In the genomic region with DNA sequence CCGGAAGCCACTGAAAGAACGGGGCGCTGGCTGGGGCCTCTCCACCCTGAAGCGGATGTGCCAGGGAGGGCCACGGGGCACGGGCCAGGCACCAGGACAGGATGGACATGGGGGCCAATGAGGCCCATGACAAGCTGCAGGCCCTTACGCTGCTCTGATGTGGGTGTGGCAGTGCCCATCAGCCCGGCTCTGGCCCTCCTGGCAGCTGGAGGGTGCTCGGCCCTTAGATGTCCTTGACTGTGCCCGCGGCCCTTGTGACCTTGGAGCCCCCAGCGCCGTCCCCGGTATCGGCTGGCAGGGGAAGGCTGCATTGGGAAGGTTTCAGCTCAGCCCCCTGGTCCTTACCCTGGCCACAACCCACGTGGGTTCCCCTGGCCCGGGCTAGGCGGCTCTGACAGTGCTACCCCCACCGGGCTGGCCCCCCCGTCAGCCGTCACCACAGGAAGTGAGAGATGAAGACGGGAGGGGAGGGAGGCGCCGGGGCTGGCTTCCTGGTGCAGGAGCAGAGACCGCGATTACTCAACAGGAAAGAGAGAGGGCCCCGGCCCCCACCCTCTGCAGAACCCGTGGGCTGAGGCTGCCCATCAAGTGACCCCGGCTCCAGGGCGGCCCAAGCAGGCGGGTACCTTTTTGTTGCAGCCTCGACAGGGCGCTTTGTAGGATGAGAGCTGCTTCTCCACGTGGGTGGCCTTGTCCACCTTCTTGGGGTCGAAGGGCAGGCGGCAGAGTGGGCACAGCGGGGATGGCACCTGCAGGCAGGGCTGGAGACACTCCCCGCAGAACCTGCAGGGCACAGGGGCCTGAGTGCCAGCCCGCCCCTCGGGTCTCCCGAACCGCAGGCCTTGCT, we compare ENCODE assay signal across 1 cellular context.
TF ChIP-seq lines count a peak whose summit lies in the region.

No MANE protein-coding gene starts in this region.

TF ChIP-seq in HepG2, 621 proteins besides CTCF, POLR2A, EP300 and RAD21 (continued from another document and continues in another):
- TF ChIP-seq MAFG (CRISPR knock-in tag; IDR thresholded peaks at IDR 0.05), result no peak
- 0 out of 2 replicates have a peak, but pooled peaks have one; percentile 30 for TF ChIP-seq ARNT2 (CRISPR knock-in tag; IDR thresholded peaks at IDR 0.05; ENCODE audit: low read depth)
- peak; percentile 81; the same call in 1 of the 2 replicates for TF ChIP-seq SNAPC2 (CRISPR knock-in tag; IDR thresholded peaks at IDR 0.05)
- no peak for TF ChIP-seq ZBTB14 (CRISPR knock-in tag; IDR thresholded peaks at IDR 0.05)
- TF ChIP-seq NR0B2 (CRISPR knock-in tag; IDR thresholded peaks at IDR 0.05), result peak; percentile 74; the same call in 1 of the 2 replicates
- TF ChIP-seq SP2 (CRISPR knock-in tag; IDR thresholded peaks at IDR 0.05), result no peak
- TF ChIP-seq ZC3H4 (CRISPR knock-in tag; IDR thresholded peaks at IDR 0.05; ENCODE audit: borderline replicate concordance), result no peak
- no peak for TF ChIP-seq NBN (conservative IDR thresholded peaks at IDR 0.05)
- TF ChIP-seq TAF1 (CRISPR knock-in tag; IDR thresholded peaks at IDR 0.05), result no peak
- no peak for TF ChIP-seq ZNF513 (CRISPR knock-in tag; conservative IDR thresholded peaks at IDR 0.05)
- TF ChIP-seq, protein P1, sequence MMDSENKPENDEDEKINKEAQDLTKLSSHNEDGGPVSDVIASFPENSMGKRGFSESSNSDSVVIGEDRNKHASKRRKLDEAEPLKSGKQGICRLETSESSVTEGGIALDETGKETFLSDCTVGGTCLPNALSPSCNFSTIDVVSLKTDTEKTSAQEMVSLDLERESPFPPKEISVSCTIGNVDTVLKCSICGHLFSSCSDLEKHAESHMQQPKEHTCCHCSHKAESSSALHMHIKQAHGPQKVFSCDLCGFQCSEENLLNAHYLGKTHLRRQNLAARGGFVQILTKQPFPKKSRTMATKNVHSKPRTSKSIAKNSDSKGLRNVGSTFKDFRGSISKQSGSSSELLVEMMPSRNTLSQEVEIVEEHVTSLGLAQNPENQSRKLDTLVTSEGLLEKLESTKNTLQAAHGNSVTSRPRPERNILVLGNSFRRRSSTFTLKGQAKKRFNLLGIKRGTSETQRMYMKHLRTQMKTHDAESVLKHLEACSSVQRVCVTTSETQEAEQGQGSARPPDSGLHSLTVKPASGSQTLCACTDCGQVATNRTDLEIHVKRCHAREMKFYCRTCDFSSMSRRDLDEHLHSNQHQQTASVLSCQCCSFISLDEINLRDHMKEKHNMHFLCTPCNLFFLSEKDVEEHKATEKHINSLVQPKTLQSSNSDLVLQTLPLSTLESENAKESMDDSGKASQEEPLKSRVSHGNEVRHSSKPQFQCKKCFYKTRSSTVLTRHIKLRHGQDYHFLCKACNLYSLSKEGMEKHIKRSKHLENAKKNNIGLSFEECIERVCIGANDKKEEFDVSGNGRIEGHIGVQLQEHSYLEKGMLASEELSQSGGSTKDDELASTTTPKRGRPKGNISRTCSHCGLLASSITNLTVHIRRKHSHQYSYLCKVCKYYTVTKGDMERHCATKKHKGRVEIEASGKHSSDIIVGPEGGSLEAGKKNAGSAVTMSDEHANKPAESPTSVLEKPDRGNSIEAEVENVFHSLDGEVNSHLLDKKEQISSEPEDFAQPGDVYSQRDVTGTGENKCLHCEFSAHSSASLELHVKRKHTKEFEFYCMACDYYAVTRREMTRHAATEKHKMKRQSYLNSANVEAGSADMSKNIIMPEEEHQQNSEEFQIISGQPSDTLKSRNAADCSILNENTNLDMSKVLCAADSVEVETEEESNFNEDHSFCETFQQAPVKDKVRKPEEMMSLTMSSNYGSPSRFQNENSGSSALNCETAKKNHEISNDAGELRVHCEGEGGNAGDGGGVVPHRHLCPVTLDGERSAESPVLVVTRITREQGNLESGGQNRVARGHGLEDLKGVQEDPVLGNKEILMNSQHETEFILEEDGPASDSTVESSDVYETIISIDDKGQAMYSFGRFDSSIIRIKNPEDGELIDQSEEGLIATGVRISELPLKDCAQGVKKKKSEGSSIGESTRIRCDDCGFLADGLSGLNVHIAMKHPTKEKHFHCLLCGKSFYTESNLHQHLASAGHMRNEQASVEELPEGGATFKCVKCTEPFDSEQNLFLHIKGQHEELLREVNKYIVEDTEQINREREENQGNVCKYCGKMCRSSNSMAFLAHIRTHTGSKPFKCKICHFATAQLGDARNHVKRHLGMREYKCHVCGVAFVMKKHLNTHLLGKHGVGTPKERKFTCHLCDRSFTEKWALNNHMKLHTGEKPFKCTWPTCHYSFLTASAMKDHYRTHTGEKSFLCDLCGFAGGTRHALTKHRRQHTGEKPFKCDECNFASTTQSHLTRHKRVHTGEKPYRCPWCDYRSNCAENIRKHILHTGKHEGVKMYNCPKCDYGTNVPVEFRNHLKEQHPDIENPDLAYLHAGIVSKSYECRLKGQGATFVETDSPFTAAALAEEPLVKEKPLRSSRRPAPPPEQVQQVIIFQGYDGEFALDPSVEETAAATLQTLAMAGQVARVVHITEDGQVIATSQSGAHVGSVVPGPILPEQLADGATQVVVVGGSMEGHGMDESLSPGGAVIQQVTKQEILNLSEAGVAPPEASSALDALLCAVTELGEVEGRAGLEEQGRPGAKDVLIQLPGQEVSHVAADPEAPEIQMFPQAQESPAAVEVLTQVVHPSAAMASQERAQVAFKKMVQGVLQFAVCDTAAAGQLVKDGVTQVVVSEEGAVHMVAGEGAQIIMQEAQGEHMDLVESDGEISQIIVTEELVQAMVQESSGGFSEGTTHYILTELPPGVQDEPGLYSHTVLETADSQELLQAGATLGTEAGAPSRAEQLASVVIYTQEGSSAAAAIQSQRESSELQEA (CRISPR knock-in tag; IDR thresholded peaks at IDR 0.05; ENCODE audit: not compliant biosample characterization), result peak; percentile 87
- no peak for TF ChIP-seq FOSL1 (CRISPR knock-in tag; IDR thresholded peaks at IDR 0.05; ENCODE audit: borderline replicate concordance)
- peak; percentile 79 for TF ChIP-seq RBFOX2 (IDR thresholded peaks at IDR 0.05; ENCODE audit: low read depth, low read length)
- 0 out of 2 replicates have a peak, but pooled peaks have one; percentile 25 for TF ChIP-seq RBAK (CRISPR knock-in tag; IDR thresholded peaks at IDR 0.05)
- TF ChIP-seq SKI (IDR thresholded peaks at IDR 0.05; ENCODE audit: partially characterized antibody), result peak; percentile 67
- no peak for TF ChIP-seq ZNF674 (CRISPR knock-in tag; IDR thresholded peaks at IDR 0.05; ENCODE audit: low read depth)
- no peak for TF ChIP-seq ZBTB7A (CRISPR knock-in tag; IDR thresholded peaks at IDR 0.05)
- TF ChIP-seq SNAI1 (CRISPR knock-in tag; IDR thresholded peaks at IDR 0.05; ENCODE audit: borderline replicate concordance), result no peak
- no peak for TF ChIP-seq KDM5A (IDR thresholded peaks at IDR 0.05; ENCODE audit: borderline replicate concordance, low read length)
- TF ChIP-seq NAIF1 (CRISPR knock-in tag; IDR thresholded peaks at IDR 0.05; ENCODE audit: borderline replicate concordance), result no peak
- 0 out of 2 replicates have a peak, but pooled peaks have one; percentile 51 for TF ChIP-seq ZNF292 (CRISPR knock-in tag; IDR thresholded peaks at IDR 0.05; ENCODE audit: borderline replicate concordance, low read depth)
- no peak for TF ChIP-seq ZBTB3 (CRISPR knock-in tag; IDR thresholded peaks at IDR 0.05; ENCODE audit: borderline replicate concordance, low read depth)
- no peak for TF ChIP-seq TCF7 (IDR thresholded peaks at IDR 0.05; ENCODE audit: low read depth)
- no peak for TF ChIP-seq PBX3 (CRISPR knock-in tag; IDR thresholded peaks at IDR 0.05; ENCODE audit: borderline replicate concordance)
- no peak for TF ChIP-seq RFXAP (CRISPR knock-in tag; IDR thresholded peaks at IDR 0.05; ENCODE audit: borderline replicate concordance)
- no peak for TF ChIP-seq GTF2F1 (IDR thresholded peaks at IDR 0.05; ENCODE audit: low read length)
- no peak; the same call in 1 of the 2 replicates for TF ChIP-seq CBX5 (CRISPR knock-in tag; IDR thresholded peaks at IDR 0.05; ENCODE audit: borderline replicate concordance)
- no peak for TF ChIP-seq SIN3B (IDR thresholded peaks at IDR 0.05; ENCODE audit: low read length)
- TF ChIP-seq KDM3A (CRISPR knock-in tag; IDR thresholded peaks at IDR 0.05; ENCODE audit: low read depth), result peak; percentile 87; the same call in 1 of the 2 replicates
- TF ChIP-seq, protein P2, sequence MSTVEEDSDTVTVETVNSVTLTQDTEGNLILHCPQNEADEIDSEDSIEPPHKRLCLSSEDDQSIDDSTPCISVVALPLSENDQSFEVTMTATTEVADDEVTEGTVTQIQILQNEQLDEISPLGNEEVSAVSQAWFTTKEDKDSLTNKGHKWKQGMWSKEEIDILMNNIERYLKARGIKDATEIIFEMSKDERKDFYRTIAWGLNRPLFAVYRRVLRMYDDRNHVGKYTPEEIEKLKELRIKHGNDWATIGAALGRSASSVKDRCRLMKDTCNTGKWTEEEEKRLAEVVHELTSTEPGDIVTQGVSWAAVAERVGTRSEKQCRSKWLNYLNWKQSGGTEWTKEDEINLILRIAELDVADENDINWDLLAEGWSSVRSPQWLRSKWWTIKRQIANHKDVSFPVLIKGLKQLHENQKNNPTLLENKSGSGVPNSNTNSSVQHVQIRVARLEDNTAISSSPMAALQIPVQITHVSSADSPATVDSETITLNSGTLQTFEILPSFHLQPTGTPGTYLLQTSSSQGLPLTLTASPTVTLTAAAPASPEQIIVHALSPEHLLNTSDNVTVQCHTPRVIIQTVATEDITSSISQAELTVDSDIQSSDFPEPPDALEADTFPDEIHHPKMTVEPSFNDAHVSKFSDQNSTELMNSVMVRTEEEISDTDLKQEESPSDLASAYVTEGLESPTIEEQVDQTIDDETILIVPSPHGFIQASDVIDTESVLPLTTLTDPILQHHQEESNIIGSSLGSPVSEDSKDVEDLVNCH (CRISPR knock-in tag; IDR thresholded peaks at IDR 0.05), result no peak
- TF ChIP-seq FIP1L1 (IDR thresholded peaks at IDR 0.05; ENCODE audit: borderline replicate concordance, insufficient read depth, low read depth, low read length), result no peak
- TF ChIP-seq, protein P3, sequence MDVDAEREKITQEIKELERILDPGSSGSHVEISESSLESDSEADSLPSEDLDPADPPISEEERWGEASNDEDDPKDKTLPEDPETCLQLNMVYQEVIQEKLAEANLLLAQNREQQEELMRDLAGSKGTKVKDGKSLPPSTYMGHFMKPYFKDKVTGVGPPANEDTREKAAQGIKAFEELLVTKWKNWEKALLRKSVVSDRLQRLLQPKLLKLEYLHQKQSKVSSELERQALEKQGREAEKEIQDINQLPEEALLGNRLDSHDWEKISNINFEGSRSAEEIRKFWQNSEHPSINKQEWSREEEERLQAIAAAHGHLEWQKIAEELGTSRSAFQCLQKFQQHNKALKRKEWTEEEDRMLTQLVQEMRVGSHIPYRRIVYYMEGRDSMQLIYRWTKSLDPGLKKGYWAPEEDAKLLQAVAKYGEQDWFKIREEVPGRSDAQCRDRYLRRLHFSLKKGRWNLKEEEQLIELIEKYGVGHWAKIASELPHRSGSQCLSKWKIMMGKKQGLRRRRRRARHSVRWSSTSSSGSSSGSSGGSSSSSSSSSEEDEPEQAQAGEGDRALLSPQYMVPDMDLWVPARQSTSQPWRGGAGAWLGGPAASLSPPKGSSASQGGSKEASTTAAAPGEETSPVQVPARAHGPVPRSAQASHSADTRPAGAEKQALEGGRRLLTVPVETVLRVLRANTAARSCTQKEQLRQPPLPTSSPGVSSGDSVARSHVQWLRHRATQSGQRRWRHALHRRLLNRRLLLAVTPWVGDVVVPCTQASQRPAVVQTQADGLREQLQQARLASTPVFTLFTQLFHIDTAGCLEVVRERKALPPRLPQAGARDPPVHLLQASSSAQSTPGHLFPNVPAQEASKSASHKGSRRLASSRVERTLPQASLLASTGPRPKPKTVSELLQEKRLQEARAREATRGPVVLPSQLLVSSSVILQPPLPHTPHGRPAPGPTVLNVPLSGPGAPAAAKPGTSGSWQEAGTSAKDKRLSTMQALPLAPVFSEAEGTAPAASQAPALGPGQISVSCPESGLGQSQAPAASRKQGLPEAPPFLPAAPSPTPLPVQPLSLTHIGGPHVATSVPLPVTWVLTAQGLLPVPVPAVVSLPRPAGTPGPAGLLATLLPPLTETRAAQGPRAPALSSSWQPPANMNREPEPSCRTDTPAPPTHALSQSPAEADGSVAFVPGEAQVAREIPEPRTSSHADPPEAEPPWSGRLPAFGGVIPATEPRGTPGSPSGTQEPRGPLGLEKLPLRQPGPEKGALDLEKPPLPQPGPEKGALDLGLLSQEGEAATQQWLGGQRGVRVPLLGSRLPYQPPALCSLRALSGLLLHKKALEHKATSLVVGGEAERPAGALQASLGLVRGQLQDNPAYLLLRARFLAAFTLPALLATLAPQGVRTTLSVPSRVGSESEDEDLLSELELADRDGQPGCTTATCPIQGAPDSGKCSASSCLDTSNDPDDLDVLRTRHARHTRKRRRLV (CRISPR knock-in tag; IDR thresholded peaks at IDR 0.05), result peak; percentile 87; the same call in 1 of the 2 replicates
- TF ChIP-seq KLF11 (CRISPR knock-in tag; IDR thresholded peaks at IDR 0.05), result no peak
- peak; percentile 70; the same call in 1 of the 2 replicates for TF ChIP-seq MIER3 (CRISPR knock-in tag; IDR thresholded peaks at IDR 0.05; ENCODE audit: borderline replicate concordance)
- TF ChIP-seq SMAD9 (CRISPR knock-in tag; IDR thresholded peaks at IDR 0.05), result peak; percentile 39; the same call in 1 of the 2 replicates
- TF ChIP-seq MEIS1 (CRISPR knock-in tag; IDR thresholded peaks at IDR 0.05; ENCODE audit: borderline replicate concordance), result peak; percentile 91; the same call in 1 of the 2 replicates
